ENCODE assay signal across 2 cellular contexts in genomic region chr16:28499854-28500253, GRCh38.
TF ChIP-seq lines count a peak whose summit lies in the region.

No MANE protein-coding gene starts in this region.

TF ChIP-seq in GM12891, 5 proteins besides CTCF, POLR2A, EP300 and RAD21:
- TF ChIP-seq SPI1 (IDR thresholded peaks at IDR 0.05; ENCODE audit: low read depth, low read length) = no peak
- TF ChIP-seq POLR2AphosphoS5 (IDR thresholded peaks at IDR 0.05; ENCODE audit: low read depth, low read length) = no peak
- no peak for TF ChIP-seq TAF1 (IDR thresholded peaks at IDR 0.05; ENCODE audit: low read depth, low read length)
- no peak for TF ChIP-seq PAX5 (IDR thresholded peaks at IDR 0.05; ENCODE audit: insufficient read depth, low read length, severe bottlenecking)
- TF ChIP-seq POU2F2 (IDR thresholded peaks at IDR 0.05; ENCODE audit: low read depth, low read length) = no peak
TF ChIP-seq in GM12891: peak in this region for 0.

TF ChIP-seq in GM23338, 12 proteins besides CTCF, POLR2A, EP300 and RAD21:
- TF ChIP-seq STAT1 (IDR thresholded peaks at IDR 0.05; ENCODE audit: unreplicated experiment) (no peak), NANOG (IDR thresholded peaks at IDR 0.05; ENCODE audit: borderline replicate concordance) (no peak), EZH2phosphoT487 (IDR thresholded peaks at IDR 0.05; ENCODE audit: unreplicated experiment) (no peak), ETS1 (IDR thresholded peaks at IDR 0.05) (no peak), REST (IDR thresholded peaks at IDR 0.05; ENCODE audit: unreplicated experiment) (no peak), CREB1 (CRISPR knock-in tag; IDR thresholded peaks at IDR 0.05; ENCODE audit: low read depth) (no peak), JUNB (IDR thresholded peaks at IDR 0.05; ENCODE audit: unreplicated experiment) (no peak), EZH2 (IDR thresholded peaks at IDR 0.05; ENCODE audit: low read depth, unreplicated experiment) (no peak), ZNF462 (CRISPR knock-in tag; IDR thresholded peaks at IDR 0.05) (no peak), ZNF331 (CRISPR knock-in tag; IDR thresholded peaks at IDR 0.05; ENCODE audit: low read depth) (no peak)
